ENCODE assay signal across 22 cellular contexts in genomic region chr6:1181939-1182338, GRCh38.
A peak's percentile ranks its signal among the peaks of the same experiment; 100 is the strongest.
DNase-seq lines count a peak whose midpoint lies in the region; ATAC-seq, FAIRE-seq and TF ChIP-seq lines count a peak whose summit lies in the region.
"Had no signal": no experiment of that assay in that cellular context is flagged by ENCODE, and none has a peak within 500 bp of the region (broad histone marks: within the 10 kb centered on the region; RNA-seq: fewer than 3 reads in every experiment).

No MANE protein-coding gene starts in this region.

- intact Hi-C loops in HepG2 (cut with micrococcal nuclease; ENCODE audit: unreplicated experiment), result loop anchor here (5.0 kb wide), 1 partner anchor 130 kb away; the partner anchor contains the start of gene FOXQ1
- intact Hi-C loops in right lobe of liver (cut with DNase I), result no loop called here

- no peak overlapping the region for H3K4me3 Mint-ChIP-seq in activated naive CD8-positive, alpha-beta T cell treated with anti-CD3 and anti-CD28 coated beads, Interleukin-2, amount 50 U/mL, for 24 hours
- H3K4me3 Mint-ChIP-seq: CD4-positive, CD25-positive, alpha-beta regulatory T cell; CD8-positive, alpha-beta memory T cell had no signal

- H3K4me3 ChIP-seq in HepG2 (replicated peaks in 1 of 3; ENCODE audit: insufficient read depth in 1 of 3, low read depth in 2 of 3, low read length in 3 of 3), result no peak overlapping the region
- no peak overlapping the region for H3K4me3 ChIP-seq in right lobe of liver
- H3K4me3 ChIP-seq in bronchial epithelial cell (ENCODE audit: low read depth, low read length), result no peak overlapping the region
- no peak overlapping the region for H3K4me3 ChIP-seq in MM.1S (ENCODE audit: low read length)
- H3K4me3 ChIP-seq: GM23248, HAP-1 had no signal

- no peak for TF ChIP-seq EP300 in HepG2 (IDR thresholded peaks at IDR 0.05; ENCODE audit: low read depth in 2 of 2, low read length in 2 of 2)
- TF ChIP-seq EP300 in HepG2 (CRISPR knock-in tag; IDR thresholded peaks at IDR 0.05; ENCODE audit: borderline replicate concordance), result no peak

- H3K79me2 ChIP-seq in HepG2 (ENCODE audit: insufficient read depth, low read length), result no peaks in the 10 kb centered on the region
- no peaks in the 10 kb centered on the region for H3K79me2 ChIP-seq in MM.1S (ENCODE audit: low read length)

- no peak overlapping the region for H2AFZ ChIP-seq in HepG2 (ENCODE audit: low read length)
- H2AFZ ChIP-seq in MM.1S (ENCODE audit: low read length), result no peak overlapping the region
- H2AFZ ChIP-seq: GM23248 had no signal

- H3F3A ChIP-seq in MM.1S (ENCODE audit: insufficient read depth, low read length), result no peaks in the 10 kb centered on the region

- DNase-seq in HepG2 (ENCODE audit: low spot score), result no peak
- DNase-seq in right lobe of liver, result no peak
- DNase-seq in bronchial epithelial cell (ENCODE audit: low read depth), result peak; percentile 62
- DNase-seq in foreskin keratinocyte, result peak in 1 of 2 donors; percentile 47
- DNase-seq in MM.1S, result no peak
- DNase-seq in activated naive CD8-positive, alpha-beta T cell treated with anti-CD3 and anti-CD28 coated beads, Interleukin-2, amount 50 U/mL, for 24 hours, result no peak
- DNase-seq in Kasumi-1 (lab: John Stamatoyannopoulos, UW), result no peak
- DNase-seq: 8988T; ACHN; BE2C; C1 segment of cervical spinal cord; CD4-positive, CD25-positive, alpha-beta regulatory T cell; CD8-positive, alpha-beta memory T cell; COR-L47; GM23248; IMR-90 had no signal

- H3K4me2 ChIP-seq in HepG2 (ENCODE audit: low read depth, low read length) (no peak overlapping the region), MM.1S (ENCODE audit: low read depth, low read length) (no peak overlapping the region)

- H3K27me3 ChIP-seq in HepG2 (ENCODE audit: control insufficient read depth in 1 of 2, insufficient read depth in 2 of 2, low read length in 2 of 2) (no peaks in the 10 kb centered on the region), right lobe of liver (no peaks in the 10 kb centered on the region), bronchial epithelial cell (ENCODE audit: control insufficient read depth, insufficient read depth, low read length) (peaks cover 1% of the 10 kb centered on the region), foreskin keratinocyte (no peaks in the 10 kb centered on the region), MM.1S (replicated peaks; ENCODE audit: insufficient read depth, low read length) (no peaks in the 10 kb centered on the region)

- H3K36me3 Mint-ChIP-seq in activated naive CD8-positive, alpha-beta T cell treated with anti-CD3 and anti-CD28 coated beads, Interleukin-2, amount 50 U/mL, for 24 hours (ENCODE audit: low read depth), result no peaks in the 10 kb centered on the region
- H3K36me3 Mint-ChIP-seq: CD4-positive, CD25-positive, alpha-beta regulatory T cell; CD8-positive, alpha-beta memory T cell had no signal

- FAIRE-seq in HepG2 (lab: Jason Lieb, UNC) (no peak), bronchial epithelial cell (lab: Jason Lieb, UNC) (no peak)
- FAIRE-seq: D721Med, G401.6, GM12891, GM18507 had no signal

- peaks cover 3 to 11% of the 10 kb centered on the region in 2 experiments; a peak in 3 of 5 replicates for H3K36me3 ChIP-seq in HepG2 (replicated peaks in 1 of 2; ENCODE audit: control insufficient read depth in 1 of 2, insufficient read depth in 2 of 2, low read length in 2 of 2)
- no peaks in the 10 kb centered on the region for H3K36me3 ChIP-seq in right lobe of liver
- H3K36me3 ChIP-seq in bronchial epithelial cell (ENCODE audit: control insufficient read depth, insufficient read depth, low read length), result no peaks in the 10 kb centered on the region
- H3K36me3 ChIP-seq in MM.1S (replicated peaks; ENCODE audit: insufficient read depth, low read length), result no peaks in the 10 kb centered on the region
- H3K36me3 ChIP-seq: BE2C, HAP-1 had no signal

- TF ChIP-seq RAD21 in HepG2 (CRISPR knock-in tag; IDR thresholded peaks at IDR 0.05), result no peak

- WGBS in HepG2 (ENCODE audit: low lambda C conversion rate), result 90% methylated on average over 2 of the region's 2 CpGs
- WGBS in right lobe of liver (ENCODE audit: insufficient coverage, low coverage, low lambda C conversion rate, missing lambda C conversion rate), result 56% methylated on average over 2 of the region's 2 CpGs

- H3K9me2 ChIP-seq in MM.1S (replicated peaks; ENCODE audit: insufficient read depth, low read length), result no peaks in the 10 kb centered on the region

- H3K27ac Mint-ChIP-seq in activated naive CD8-positive, alpha-beta T cell treated with anti-CD3 and anti-CD28 coated beads, Interleukin-2, amount 50 U/mL, for 24 hours, result no peak overlapping the region
- H3K27ac Mint-ChIP-seq: CD4-positive, CD25-positive, alpha-beta regulatory T cell; CD8-positive, alpha-beta memory T cell had no signal

- peak overlapping the region; percentile 52 for H3K27ac ChIP-seq in HepG2 (ENCODE audit: extremely low read length, insufficient read depth, low read length)
- H3K27ac ChIP-seq in right lobe of liver, result no peak overlapping the region
- H3K27ac ChIP-seq in foreskin keratinocyte, result no peak overlapping the region
- H3K27ac ChIP-seq in MM.1S (ENCODE audit: low read length), result no peak overlapping the region
- H3K27ac ChIP-seq: GM23248, HL-60 had no signal

- BruUV-seq in HepG2 (replicated peaks; lab: Mats Ljungman, UMichigan), result no TSS peak

- no peak overlapping the region for H3K9ac ChIP-seq in HepG2 (ENCODE audit: insufficient read depth, low read depth, low read length)
- no peak overlapping the region for H3K9ac ChIP-seq in MM.1S (ENCODE audit: low read length)
- H3K9ac ChIP-seq: GM23248 had no signal

- peaks cover 8% of the 10 kb centered on the region for H3K27me3 Mint-ChIP-seq in activated naive CD8-positive, alpha-beta T cell treated with anti-CD3 and anti-CD28 coated beads, Interleukin-2, amount 50 U/mL, for 24 hours

- POLR2A ChIA-PET in HepG2 (lab: Yijun Ruan, JAX), result interaction anchor here (2.4 kb wide), 1 partner anchor 46 kb away, joined by 26 read pairs; no protein-coding TSS in a partner anchor

- H3K9me3 Mint-ChIP-seq in activated naive CD8-positive, alpha-beta T cell treated with anti-CD3 and anti-CD28 coated beads, Interleukin-2, amount 50 U/mL, for 24 hours, result no peaks in the 10 kb centered on the region
- H3K9me3 Mint-ChIP-seq: CD4-positive, CD25-positive, alpha-beta regulatory T cell; CD8-positive, alpha-beta memory T cell had no signal

- in situ Hi-C loops in HepG2 (cut with HindIII; ENCODE audit: extremely low pct_ligation_motif_present, low pct_unique_long_range_greater_than_20kb), result no loop called here

- TF ChIP-seq POLR2A in HepG2 (IDR thresholded peaks at IDR 0.05; ENCODE audit: insufficient read depth in 1 of 2, low read depth in 2 of 2, low read length in 2 of 2) (no peak), right lobe of liver (IDR thresholded peaks at IDR 0.05) (no peak)

- no peaks in the 10 kb centered on the region for H3K9me3 ChIP-seq in HepG2 (ENCODE audit: low read length)
- H3K9me3 ChIP-seq in right lobe of liver, result no peaks in the 10 kb centered on the region
- H3K9me3 ChIP-seq in MM.1S (replicated peaks; ENCODE audit: insufficient read depth, low read length), result no peaks in the 10 kb centered on the region
- H3K9me3 ChIP-seq: BE2C, HAP-1 had no signal

- H4K20me1 ChIP-seq in HepG2 (ENCODE audit: insufficient read depth, low read length), result no peaks in the 10 kb centered on the region
- no peaks in the 10 kb centered on the region for H4K20me1 ChIP-seq in MM.1S (ENCODE audit: insufficient read depth, low read length)

- no peak for TF ChIP-seq CTCF in HepG2 (CRISPR knock-in tag; IDR thresholded peaks at IDR 0.05)
- no peak for TF ChIP-seq CTCF in right lobe of liver (IDR thresholded peaks at IDR 0.05)
- no peak for TF ChIP-seq CTCF in bronchial epithelial cell (IDR thresholded peaks at IDR 0.05; ENCODE audit: insufficient read depth, low read length, severe bottlenecking)
- no peak for TF ChIP-seq CTCF in foreskin keratinocyte (conservative IDR thresholded peaks at IDR 0.05)
- no peak for TF ChIP-seq CTCF in MM.1S (IDR thresholded peaks at IDR 0.05; ENCODE audit: low read length)

- CTCF ChIA-PET in HepG2 (lab: Yijun Ruan, JAX; ENCODE audit: low intra/inter-chr PET ratio, low total read pairs), result no interaction called here

- ATAC-seq in HepG2, result no peak
- ATAC-seq in right lobe of liver, result no peak
- peak; percentile 80 for ATAC-seq in foreskin keratinocyte
- ATAC-seq in activated naive CD8-positive, alpha-beta T cell treated with anti-CD3 and anti-CD28 coated beads, Interleukin-2, amount 50 U/mL, for 24 hours, result no peak

- H3K4me1 ChIP-seq in HepG2 (ENCODE audit: insufficient read depth, low read length) (peaks cover 68% of the 10 kb centered on the region), right lobe of liver (peaks cover 0 to 15% (median 0%) of the 10 kb centered on the region in 4 donors), foreskin keratinocyte (peaks cover 6% of the 10 kb centered on the region), MM.1S (ENCODE audit: low read length) (peaks cover 8% of the 10 kb centered on the region; the same call in 1 of the 2 replicates)
- H3K4me1 ChIP-seq: BE2C, HAP-1 had no signal

- no peaks in the 10 kb centered on the region for H3K4me1 Mint-ChIP-seq in activated naive CD8-positive, alpha-beta T cell treated with anti-CD3 and anti-CD28 coated beads, Interleukin-2, amount 50 U/mL, for 24 hours
- H3K4me1 Mint-ChIP-seq: CD4-positive, CD25-positive, alpha-beta regulatory T cell; CD8-positive, alpha-beta memory T cell had no signal
